ENCODE assay signal across 23 cellular contexts in genomic region chr7:128708824-128709223, GRCh38. TPM values are rescaled to one million over a fixed set of nuclear protein-coding genes. Genes with fewer than 3 reads are reported as not detected.
DNase-seq lines count a peak whose midpoint lies in the region; ATAC-seq and TF ChIP-seq lines count a peak whose summit lies in the region.
"Had no signal": no experiment of that assay in that cellular context is flagged by ENCODE, and none has a peak within 500 bp of the region (broad histone marks: within the 10 kb centered on the region; RNA-seq: fewer than 3 reads in every experiment).

No MANE protein-coding gene starts in this region.

- no peaks in the 10 kb centered on the region for H3K79me1 ChIP-seq in IMR-90 (ENCODE audit: low read depth in 1 of 2, low read length in 2 of 2)

- dilution Hi-C loops in IMR-90 (cut with HindIII; ENCODE audit: low sequenced_read_pairs, unreplicated experiment), result no loop called here

- peaks cover 4% of the 10 kb centered on the region for H3K36me3 Mint-ChIP-seq in endothelial cell (ENCODE audit: low read depth, unreplicated experiment)
- no peaks in the 10 kb centered on the region for H3K36me3 Mint-ChIP-seq in osteocyte (ENCODE audit: unreplicated experiment)
- H3K36me3 Mint-ChIP-seq: CD8-positive, alpha-beta T cell; IgD-negative memory B cell had no signal

- no peak for TF ChIP-seq RAD21 in IMR-90 (IDR thresholded peaks at IDR 0.05; ENCODE audit: low read length)

- TF ChIP-seq CTCF in IMR-90 (conservative IDR thresholded peaks at IDR 0.05; ENCODE audit: low read depth, low read length) (no peak), endothelial cell (IDR thresholded peaks at IDR 0.05; ENCODE audit: unreplicated experiment) (no peak), osteocyte (IDR thresholded peaks at IDR 0.05) (no peak), mucosa of descending colon (IDR thresholded peaks at IDR 0.05) (no peak)

- H3K4me1 ChIP-seq in ES-I3 (ENCODE audit: insufficient read depth, low read length) (peaks cover 21% of the 10 kb centered on the region), IMR-90 (ENCODE audit: control insufficient read depth, insufficient read depth, low read length) (peaks cover 3% of the 10 kb centered on the region; the same call in 1 of the 2 replicates), mucosa of descending colon (ENCODE audit: low read depth) (no peaks in the 10 kb centered on the region)

- no peak for TF ChIP-seq POLR2A in IMR-90 (IDR thresholded peaks at IDR 0.05; ENCODE audit: low read depth, low read length)

- H3K9me3 Mint-ChIP-seq in endothelial cell (ENCODE audit: unreplicated experiment) (no peaks in the 10 kb centered on the region), osteocyte (ENCODE audit: unreplicated experiment) (no peaks in the 10 kb centered on the region)
- H3K9me3 Mint-ChIP-seq: CD8-positive, alpha-beta T cell had no signal

- H2AFZ ChIP-seq in IMR-90 (replicated peaks; ENCODE audit: low read length, poor library complexity), result no peak overlapping the region

- DNase-seq in IMR-90 (no peak), endothelial cell (ENCODE audit: low spot score) (no peak), islet precursor cell (peak; percentile 7), osteocyte (ENCODE audit: extremely low spot score, unreplicated experiment) (no peak), EL (no peak), mucosa of descending colon (no peak)
- DNase-seq: AML-193; C1 segment of cervical spinal cord; CD8-positive, alpha-beta T cell; DMS53; Karpas-422; MV-4-11; NCI-H1105 treated with DMSO at 0.1 percent for 48 hours; NCI-H2029 treated with DMSO at 0.1 percent for 48 hours; NCI-H345; NCI-H524 treated with DMSO at 0.1 percent for 48 hours; NCI-H82 had no signal

- no peak overlapping the region for H2BK120ac ChIP-seq in IMR-90 (ENCODE audit: low read depth, low read length)

- H3K27ac ChIP-seq in IMR-90 (ENCODE audit: insufficient read depth, low read length), result no peak overlapping the region
- H3K27ac ChIP-seq: 22Rv1, SJSA1 had no signal

- H3K4me3 ChIP-seq in IMR-90 (ENCODE audit: insufficient read depth, low read depth, low read length), result no peak overlapping the region
- H3K4me3 ChIP-seq in mucosa of descending colon, result no peak overlapping the region
- H3K4me3 ChIP-seq: SJSA1 had no signal

- H4K8ac ChIP-seq in IMR-90 (ENCODE audit: low read depth in 2 of 2, low read length in 2 of 2), result no peak overlapping the region

- H3K4me2 ChIP-seq in IMR-90 (ENCODE audit: low read depth, low read length), result no peak overlapping the region

- H2BK15ac ChIP-seq in IMR-90 (ENCODE audit: low read depth, low read length), result no peak overlapping the region

- H4K5ac ChIP-seq in IMR-90 (ENCODE audit: low read depth, low read length), result no peak overlapping the region

- H2BK5ac ChIP-seq in IMR-90 (ENCODE audit: low read depth, low read length, poor library complexity, severe bottlenecking), result no peak overlapping the region

- peak overlapping the region; percentile 15 for H2AK9ac ChIP-seq in IMR-90 (replicated peaks; ENCODE audit: low read depth, low read length, poor library complexity)

- peaks cover 30% of the 10 kb centered on the region for H3K4me1 Mint-ChIP-seq in endothelial cell (ENCODE audit: unreplicated experiment)
- H3K4me1 Mint-ChIP-seq in osteocyte (ENCODE audit: unreplicated experiment), result peaks cover 2% of the 10 kb centered on the region
- H3K4me1 Mint-ChIP-seq: IgD-negative memory B cell had no signal

- POLR2A ChIA-PET in IMR-90 (lab: Charles Lee; ENCODE audit: unreplicated experiment), result no interaction called here

- H3K9me1 ChIP-seq in IMR-90 (ENCODE audit: insufficient read depth, low read length), result 0 out of 2 replicates have a peak, but pooled peaks cover 4% of the 10 kb centered on the region

- H3K14ac ChIP-seq in IMR-90 (replicated peaks; ENCODE audit: low read depth, low read length), result no peak overlapping the region

- H4K20me1 ChIP-seq in IMR-90 (ENCODE audit: insufficient read depth, low read length), result no peaks in the 10 kb centered on the region

- in situ Hi-C loops in IMR-90 (cut with MboI; ENCODE audit: low sequenced_read_pairs), result no loop called here

- no peak overlapping the region for H2AK5ac ChIP-seq in IMR-90 (ENCODE audit: low read depth, low read length)

- no peak for ATAC-seq in IMR-90 (ENCODE audit: low read depth)
- ATAC-seq in GM18870 (IDR thresholded peaks at IDR 0.05; ENCODE audit: unreplicated experiment), result no peak
- no peak for ATAC-seq in mucosa of descending colon
- ATAC-seq: CD8-positive, alpha-beta T cell; Right ventricle myocardium inferior had no signal

- H3K27ac Mint-ChIP-seq in endothelial cell (ENCODE audit: unreplicated experiment), result peak overlapping the region; percentile 64
- H3K27ac Mint-ChIP-seq in osteocyte (ENCODE audit: unreplicated experiment), result no peak overlapping the region
- H3K27ac Mint-ChIP-seq: CD8-positive, alpha-beta T cell had no signal

- intact Hi-C loops in IMR-90 (cut with micrococcal nuclease), result no loop called here
- intact Hi-C loops in mucosa of descending colon (cut with DNase I, micrococcal nuclease), result no loop called here

- no peak overlapping the region for H4K91ac ChIP-seq in IMR-90 (ENCODE audit: insufficient read depth, low read depth, low read length)

- WGBS in IMR-90 (ENCODE audit: extremely low coverage in 2 of 2, insufficient read length in 1 of 2), 2 experiments, result no CpG with 5 or more reads among the region's 3 CpGs

- H3K27me3 ChIP-seq in IMR-90 (ENCODE audit: control insufficient read depth, insufficient read depth, low read length), result no peaks in the 10 kb centered on the region
- H3K27me3 ChIP-seq: SJSA1 had no signal

- no peak overlapping the region for H2BK20ac ChIP-seq in IMR-90 (ENCODE audit: low read depth, low read length)

- H3K56ac ChIP-seq in IMR-90 (ENCODE audit: extremely low read depth, insufficient read depth, low read length), result no peak overlapping the region

- BruUV-seq in IMR-90 (replicated peaks; lab: Mats Ljungman, UMichigan), result no TSS peak

- no peaks in the 10 kb centered on the region for H3K36me3 ChIP-seq in ES-I3 (ENCODE audit: insufficient read depth, low read length)
- H3K36me3 ChIP-seq in IMR-90 (ENCODE audit: control insufficient read depth, insufficient read depth, low read length), result no peaks in the 10 kb centered on the region
- no peaks in the 10 kb centered on the region for H3K36me3 ChIP-seq in mucosa of descending colon (ENCODE audit: low read depth)
- H3K36me3 ChIP-seq: SJSA1 had no signal

- H3K18ac ChIP-seq in IMR-90 (ENCODE audit: low read depth, low read length), result no peak overlapping the region

- H3K9me3 ChIP-seq in ES-I3 (ENCODE audit: control insufficient read depth, insufficient read depth, low read length) (no peaks in the 10 kb centered on the region), IMR-90 (ENCODE audit: control insufficient read depth, insufficient read depth, low read length) (no peaks in the 10 kb centered on the region), mucosa of descending colon (no peaks in the 10 kb centered on the region)
- H3K9me3 ChIP-seq: SJSA1 had no signal

- H3K4ac ChIP-seq in IMR-90 (ENCODE audit: low read depth, low read length), result no peak overlapping the region

- H3K27me3 Mint-ChIP-seq in endothelial cell (ENCODE audit: unreplicated experiment), result peaks cover 6% of the 10 kb centered on the region
- H3K27me3 Mint-ChIP-seq in osteocyte (ENCODE audit: unreplicated experiment), result no peaks in the 10 kb centered on the region

- no peak overlapping the region for H3K23ac ChIP-seq in IMR-90 (ENCODE audit: low read depth, low read length)

- H3K4me3 Mint-ChIP-seq in endothelial cell (ENCODE audit: unreplicated experiment) (no peak overlapping the region), osteocyte (ENCODE audit: unreplicated experiment) (no peak overlapping the region)
- H3K4me3 Mint-ChIP-seq: CD8-positive, alpha-beta T cell; IgD-negative memory B cell had no signal

- CTCF ChIA-PET in IMR-90 (lab: Yijun Ruan, JAX), result interaction anchor here (1.0 kb wide), 1 partner anchor 11 kb away, joined by 4 read pairs; no protein-coding TSS in a partner anchor

- H3K9ac ChIP-seq in ES-I3 (ENCODE audit: low read depth, low read length) (peak overlapping the region; percentile 14; the same call in 1 of the 2 replicates), IMR-90 (ENCODE audit: low read depth, low read length) (no peak overlapping the region)

TF ChIP-seq in IMR-90, 13 proteins besides CTCF, POLR2A, EP300 and RAD21 (continues in another document):
- TF ChIP-seq ELK1 (IDR thresholded peaks at IDR 0.05; ENCODE audit: borderline replicate concordance, low read depth, low read length) (no peak), MAZ (IDR thresholded peaks at IDR 0.05; ENCODE audit: borderline replicate concordance, low read depth, low read length) (no peak), RCOR1 (IDR thresholded peaks at IDR 0.05; ENCODE audit: insufficient replicate concordance, low read length) (no peak), MXI1 (IDR thresholded peaks at IDR 0.05; ENCODE audit: borderline replicate concordance, low read depth, low read length) (no peak), NFE2L2 (IDR thresholded peaks at IDR 0.05; ENCODE audit: low read depth, low read length) (no peak), CEBPB (IDR thresholded peaks at IDR 0.05; ENCODE audit: low read depth, low read length) (no peak)

RNA-seq across cellular contexts. Expression of gene CALU, which starts 30.3 kb away (rescaled TPM):
- 421 and 914 TPM in 2 replicates for total RNA-seq in IMR-90 (2012; rRNA removed)
- 426 and 525 TPM in 2 replicates for polyA plus RNA-seq in IMR-90 (2012; rRNA removed)
- 91.7 and 135 TPM in 2 replicates for polyA plus RNA-seq in IMR-90 (2012; cell fraction: cytosol; rRNA removed)
- polyA plus RNA-seq in IMR-90 (2012; cell fraction: nucleus; rRNA removed; ENCODE audit: low replicate concordance), result 22.2 and 179 TPM in 2 replicates
- 197 TPM for total RNA-seq in endothelial cell (ENCODE audit: unreplicated experiment)
- total RNA-seq in osteocyte, result 516 and 530 TPM in 2 replicates
- 100 to 1,000 TPM in 1 of 3 donors, 10 to 100 TPM in 2; 20.6 to 133 (median 54.4) TPM for total RNA-seq in mucosa of descending colon

RNA-seq across cellular contexts. Expression of gene GARIN1A, which starts 36.7 kb away (rescaled TPM):
- total RNA-seq in IMR-90 (2012; rRNA removed) (0.18 and 0.28 TPM in 2 replicates), endothelial cell (ENCODE audit: unreplicated experiment) (4.3 TPM), osteocyte (3.9 TPM in 2 replicates), mucosa of descending colon (1 to 10 TPM; 1.3 to 4.5 (median 1.9) TPM)
- polyA plus RNA-seq in IMR-90 (2012; rRNA removed), result 1.4 and 1.6 TPM in 2 replicates
- polyA plus RNA-seq in IMR-90 (2012; cell fraction: cytosol; rRNA removed), result 0.14 and 0.41 TPM in 2 replicates
- polyA plus RNA-seq in IMR-90 (2012; cell fraction: nucleus; rRNA removed; ENCODE audit: low replicate concordance), result 5.7 and 11.1 TPM in 2 replicates
